Comparison of ENCODE assay signal across 17 cellular contexts in the genomic region with DNA sequence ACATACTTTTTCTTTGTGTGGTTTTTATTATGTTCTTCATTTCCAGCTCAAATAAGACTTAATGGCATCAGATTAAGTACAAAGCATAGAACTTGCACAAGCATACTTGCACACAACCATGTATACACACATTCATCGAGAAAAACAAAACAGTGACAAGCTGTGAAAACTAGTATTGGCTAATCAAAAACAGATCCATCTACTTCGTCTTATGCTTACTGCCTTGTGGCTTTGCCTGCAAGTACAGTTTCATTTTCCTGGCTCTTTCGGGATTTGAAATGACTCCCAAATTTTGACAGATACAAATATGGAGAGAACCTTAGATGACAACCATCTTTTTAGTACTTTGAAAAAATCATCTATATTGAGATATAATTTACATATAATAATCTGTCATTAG.
DNase-seq lines count a peak whose midpoint lies in the region; ATAC-seq and TF ChIP-seq lines count a peak whose summit lies in the region.
"Had no signal": no experiment of that assay in that cellular context is flagged by ENCODE, and none has a peak within 500 bp of the region (broad histone marks: within the 10 kb centered on the region; RNA-seq: fewer than 3 reads in every experiment).

No MANE protein-coding gene starts in this region.

- ATAC-seq in GM21528 (IDR thresholded peaks at IDR 0.05; ENCODE audit: low FRiP score, unreplicated experiment) (no peak), HG02763 (IDR thresholded peaks at IDR 0.05; ENCODE audit: unreplicated experiment) (no peak)
- ATAC-seq: Right ventricle myocardium inferior had no signal

- DNase-seq in AG20443 (ENCODE audit: low spot score) = peak; percentile 28
- DNase-seq in RPMI7951 (ENCODE audit: low read depth) = peak; percentile 25
- peak; percentile 86 for DNase-seq in fibroblast of peridontal ligament (ENCODE audit: extremely low read depth)
- DNase-seq in smooth muscle cell (lab: John Stamatoyannopoulos, UW; ENCODE audit: unreplicated experiment) = no peak
- no peak for DNase-seq in breast epithelium (ENCODE audit: low spot score in 2 of 2)
- DNase-seq: AML-193, Caco-2, DMS53, Karpas-422, MM.1S, NCI-H1105, NCI-H1694 treated with DMSO at 0.1 percent for 48 hours, NCI-H345, NCI-H748 treated with DMSO at 0.1 percent for 48 hours had no signal

- H4K20me1 ChIP-seq in smooth muscle cell (ENCODE audit: low read depth) = no peaks in the 10 kb centered on the region

- H3K4me2 ChIP-seq in smooth muscle cell = peak overlapping the region; percentile 43

- H3K27me3 ChIP-seq in smooth muscle cell (ENCODE audit: low read depth) = no peaks in the 10 kb centered on the region
- H3K27me3 ChIP-seq in breast epithelium = no peaks in the 10 kb centered on the region

- H3K9ac ChIP-seq in smooth muscle cell (ENCODE audit: low read depth) = no peak overlapping the region

- H2AFZ ChIP-seq in smooth muscle cell (ENCODE audit: low read depth) = no peak overlapping the region

- no peaks in the 10 kb centered on the region for H3K79me2 ChIP-seq in smooth muscle cell (ENCODE audit: low read depth)

- intact Hi-C loops in breast epithelium (cut with DNase I; ENCODE audit: low total_unique reads) = no loop called here

- 55% methylated on average over 3 of the region's 3 CpGs for WGBS in smooth muscle cell (ENCODE audit: low lambda C conversion rate)

- H3K27ac ChIP-seq in smooth muscle cell (ENCODE audit: low read depth) = no peak overlapping the region
- no peak overlapping the region for H3K27ac ChIP-seq in breast epithelium

- H3K9me3 ChIP-seq in smooth muscle cell (replicated peaks; ENCODE audit: low read depth) = no peaks in the 10 kb centered on the region
- no peaks in the 10 kb centered on the region for H3K9me3 ChIP-seq in breast epithelium
- H3K9me3 ChIP-seq: Caco-2 had no signal

- no peak for TF ChIP-seq POLR2A in breast epithelium (IDR thresholded peaks at IDR 0.05)

- H3K36me3 ChIP-seq in smooth muscle cell (ENCODE audit: low read depth) (no peaks in the 10 kb centered on the region), breast epithelium (no peaks in the 10 kb centered on the region)

- H3F3A ChIP-seq in smooth muscle cell (ENCODE audit: low read depth) = no peaks in the 10 kb centered on the region

- H3K4me1 ChIP-seq in smooth muscle cell (ENCODE audit: low read depth) (peaks cover 9% of the 10 kb centered on the region), breast epithelium (no peaks in the 10 kb centered on the region)
- H3K4me1 ChIP-seq: Caco-2 had no signal

- no peak overlapping the region for H3K4me3 ChIP-seq in smooth muscle cell
- no peak overlapping the region for H3K4me3 ChIP-seq in breast epithelium

- no peak for TF ChIP-seq CTCF in smooth muscle cell (IDR thresholded peaks at IDR 0.05; ENCODE audit: borderline replicate concordance, insufficient read depth, poor library complexity, severe bottlenecking)
- no peak for TF ChIP-seq CTCF in breast epithelium (IDR thresholded peaks at IDR 0.05)

Comparison
In these comparisons a context has a peak if more than half of its experiments do, and no peak if none do; other contexts are left out.
1. DNase-seq: peak in AG20443 (single experiment), RPMI7951 (single experiment) and fibroblast of peridontal ligament (single experiment); none in smooth muscle cell (single experiment) and breast epithelium (0 of 2).